In the genomic region with DNA sequence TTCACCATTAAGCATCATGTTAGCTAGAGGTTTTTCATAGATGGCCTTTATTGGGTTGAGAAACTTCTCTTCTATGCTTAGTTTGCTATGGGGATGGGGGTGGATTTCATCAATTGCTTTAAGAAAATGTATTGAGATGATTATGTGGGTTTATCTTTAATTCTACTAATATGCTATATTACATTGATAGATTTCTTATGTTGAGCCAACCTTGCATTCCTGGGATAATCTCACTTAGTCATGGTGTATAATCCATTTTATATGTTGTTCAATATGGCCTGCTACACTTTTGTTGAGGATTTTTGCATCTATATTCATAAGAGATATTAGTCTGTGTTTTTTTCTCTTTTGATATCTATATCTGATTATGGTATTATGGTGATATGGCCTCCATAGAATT, we compare ENCODE assay signal across 36 cellular contexts.
"Had no signal": no experiment of that assay in that cellular context is flagged by ENCODE, and none has a peak within 500 bp of the region (broad histone marks: within the 10 kb centered on the region; RNA-seq: fewer than 3 reads in every experiment).

No MANE protein-coding gene starts in this region.

- H3K4me1 Mint-ChIP-seq: brain had no signal

- H3K27me3 ChIP-seq: ascending aorta, cardiac muscle cell had no signal

- H3K36me3 ChIP-seq: ascending aorta, cardiac muscle cell had no signal

- H3K4me3 Mint-ChIP-seq: activated B cell treated with CpG ODN at 0.5 μM for 24 hours; activated CD4-positive, alpha-beta memory T cell treated with anti-CD3 and anti-CD28 coated beads for 36 hours; activated CD4-positive, alpha-beta T cell treated with anti-CD3 and anti-CD28 coated beads, Interleukin-2, amount 10 ng/mL, durations not matched to agents 24 days and 14 days; activated CD8-positive, alpha-beta T cell treated with anti-CD3 and anti-CD28 coated beads for 36 hours; activated naive CD4-positive, alpha-beta T cell treated with anti-CD3 and anti-CD28 coated beads, Interleukin-2, amount 50 U/mL, for 24 hours; activated naive CD8-positive, alpha-beta T cell; activated naive CD8-positive, alpha-beta T cell treated with anti-CD3 and anti-CD28 coated beads, Interleukin-2, amount 10 ng/mL, durations not matched to agents 7 days and 5 days; activated naive CD8-positive, alpha-beta T cell treated with anti-CD3 and anti-CD28 coated beads, Interleukin-2, amount 50 U/mL, for 24 hours; activated T-cell treated with anti-CD3 and anti-CD28 coated beads, Interleukin-2, amount 50 U/mL, for 4 hours; activated T-cell treated with anti-CD3 and anti-CD28 coated beads, Interleukin-2, amount 50 U/mL, for 72 hours; activated T-helper 1 cell treated with anti-CD3 and anti-CD28 coated beads, Interleukin-12 subunit alpha, Interleukin-12 subunit beta, Interleukin-2, Interleukin-4 antibody, amounts not matched to agents 30 ng/mL and 10 ng/mL and 1 ng/mL, durations not matched to agents 14 hours and 24 hours and 36 hours; brain; central memory CD8-positive, alpha-beta T cell; T-helper 1 cell treated with Interleukin-12 subunit alpha and Interleukin-12 subunit beta and Interleukin-4 antibody, amounts not matched to agents 30 μg/mL and 1 μg/mL, for 36 hours; T-helper 2 cell treated with Interferon-gamma antibody and Interleukin-4, amounts not matched to agents 5 μg/mL and 100 μg/mL, for 36 hours had no signal

- H3K4me1 ChIP-seq: ascending aorta had no signal

- H3K27ac Mint-ChIP-seq: activated B cell treated with CpG ODN at 0.5 μM for 24 hours; activated CD4-positive, alpha-beta memory T cell treated with anti-CD3 and anti-CD28 coated beads for 36 hours; activated CD4-positive, alpha-beta T cell treated with anti-CD3 and anti-CD28 coated beads, Interleukin-2, amount 10 ng/mL, durations not matched to agents 24 days and 14 days; activated CD8-positive, alpha-beta T cell treated with anti-CD3 and anti-CD28 coated beads for 36 hours; activated naive CD4-positive, alpha-beta T cell treated with anti-CD3 and anti-CD28 coated beads, Interleukin-2, amount 50 U/mL, for 24 hours; activated naive CD8-positive, alpha-beta T cell; activated naive CD8-positive, alpha-beta T cell treated with anti-CD3 and anti-CD28 coated beads, Interleukin-2, amount 10 ng/mL, durations not matched to agents 7 days and 5 days; activated naive CD8-positive, alpha-beta T cell treated with anti-CD3 and anti-CD28 coated beads, Interleukin-2, amount 50 U/mL, for 24 hours; activated T-cell treated with anti-CD3 and anti-CD28 coated beads, Interleukin-2, amount 50 U/mL, for 72 hours; activated T-helper 1 cell treated with anti-CD3 and anti-CD28 coated beads, Interleukin-12 subunit alpha, Interleukin-12 subunit beta, Interleukin-2, Interleukin-4 antibody, amounts not matched to agents 30 ng/mL and 10 ng/mL and 1 ng/mL, durations not matched to agents 14 hours and 24 hours and 36 hours; activated T-helper 2 cell treated with anti-CD3 and anti-CD28 coated beads, Interferon-gamma antibody, Interleukin-2, Interleukin-4, amounts not matched to agents 10 μg/mL and 5 μg/mL and 100 μg/mL, durations not matched to agents 14 hours and 24 hours and 36 hours; brain; T-helper 1 cell treated with Interleukin-12 subunit alpha and Interleukin-12 subunit beta and Interleukin-4 antibody, amounts not matched to agents 30 μg/mL and 1 μg/mL, for 36 hours; T-helper 2 cell treated with Interferon-gamma antibody and Interleukin-4, amounts not matched to agents 5 μg/mL and 100 μg/mL, for 36 hours had no signal

- H3K27me3 Mint-ChIP-seq: activated B cell treated with CpG ODN at 0.5 μM for 24 hours; activated CD4-positive, alpha-beta memory T cell treated with anti-CD3 and anti-CD28 coated beads for 36 hours; activated CD4-positive, alpha-beta T cell treated with anti-CD3 and anti-CD28 coated beads, Interleukin-2, amount 10 ng/mL, durations not matched to agents 24 days and 14 days; activated CD8-positive, alpha-beta T cell treated with anti-CD3 and anti-CD28 coated beads for 36 hours; activated naive CD4-positive, alpha-beta T cell treated with anti-CD3 and anti-CD28 coated beads, Interleukin-2, amount 50 U/mL, for 24 hours; activated naive CD8-positive, alpha-beta T cell; activated naive CD8-positive, alpha-beta T cell treated with anti-CD3 and anti-CD28 coated beads, Interleukin-2, amount 10 ng/mL, durations not matched to agents 7 days and 5 days; brain had no signal

- H3K27ac ChIP-seq: ascending aorta, cardiac muscle cell, VCaP had no signal

- H3K36me3 Mint-ChIP-seq: brain had no signal

- ATAC-seq: activated CD8-positive, alpha-beta T cell treated with anti-CD3 and anti-CD28 coated beads for 36 hours; activated naive CD8-positive, alpha-beta T cell treated with anti-CD3 and anti-CD28 coated beads, Interleukin-2, amount 50 U/mL, for 24 hours; activated T-cell treated with anti-CD3 and anti-CD28 coated beads, Interleukin-2, amount 50 U/mL, for 4 hours; activated T-cell treated with anti-CD3 and anti-CD28 coated beads, Interleukin-2, amount 50 U/mL, for 72 hours had no signal

- DNase-seq: activated B cell treated with CpG ODN at 0.5 μM for 24 hours; activated CD4-positive, alpha-beta memory T cell treated with anti-CD3 and anti-CD28 coated beads for 36 hours; activated CD4-positive, alpha-beta T cell treated with anti-CD3 and anti-CD28 coated beads for 4 hours; activated CD4-positive, alpha-beta T cell treated with anti-CD3 and anti-CD28 coated beads, Interleukin-2, amount 50 U/mL, for 1 hour; activated CD4-positive, alpha-beta T cell treated with anti-CD3 and anti-CD28 coated beads, Interleukin-2, amount 50 U/mL, for 4 hours; activated CD4-positive, CD25-positive, alpha-beta regulatory T cell treated with anti-CD3 and anti-CD28 coated beads, Interleukin-2, amount 50 U/mL, for 72 hours; activated CD8-positive, alpha-beta memory T cell treated with anti-CD3 and anti-CD28 coated beads, Interleukin-2, amount 50 U/mL, for 4 hours; activated CD8-positive, alpha-beta T cell treated with anti-CD3 and anti-CD28 coated beads for 36 hours; activated effector memory CD4-positive, alpha-beta T cell treated with Interleukin-2 at 50 U/mL for 16 hours; activated gamma-delta T cell; activated naive CD4-positive, alpha-beta T cell treated with Interleukin-2 at 50 U/mL for 16 hours; activated naive CD8-positive, alpha-beta T cell treated with anti-CD3 and anti-CD28 coated beads, Interleukin-2, amount 10 ng/mL, durations not matched to agents 7 days and 5 days; activated naive CD8-positive, alpha-beta T cell treated with anti-CD3 and anti-CD28 coated beads, Interleukin-2, amount 50 U/mL, for 24 hours; activated T-cell treated with anti-CD3 and anti-CD28 coated beads for 4 hours; activated T-cell treated with anti-CD3 and anti-CD28 coated beads, Interleukin-2, amount 50 U/mL, for 1 hour; activated T-cell treated with anti-CD3 and anti-CD28 coated beads, Interleukin-2, amount 50 U/mL, for 4 hours; activated T-cell treated with anti-CD3 and anti-CD28 coated beads, Interleukin-2, amount 50 U/mL, for 72 hours; amygdala; anterior cingulate cortex; caudate nucleus; cerebellar nuclear complex; T-helper 1 cell; T-helper 2 cell; T-helper 9 cell had no signal

- H3K4me3 ChIP-seq: ascending aorta, cardiac muscle cell had no signal
